30 cellular contexts compared by ENCODE assay signal in genomic region chr1:47970882-47971281, GRCh38.
"Had no signal": no experiment of that assay in that cellular context is flagged by ENCODE, and none has a peak within 500 bp of the region (broad histone marks: within the 10 kb centered on the region; RNA-seq: fewer than 3 reads in every experiment).

No MANE protein-coding gene starts in this region.

- H3K9me3 Mint-ChIP-seq: activated CD4-positive, alpha-beta T cell treated with anti-CD3 and anti-CD28 coated beads, Interleukin-2, amount 10 ng/mL, durations not matched to agents 7 days and 5 days; activated naive CD4-positive, alpha-beta T cell treated with anti-CD3 and anti-CD28 coated beads for 36 hours; activated naive CD4-positive, alpha-beta T cell treated with anti-CD3 and anti-CD28 coated beads, Interleukin-2, amount 50 U/mL, for 72 hours; activated T-cell treated with anti-CD3 and anti-CD28 coated beads, Interleukin-2, amount 50 U/mL, for 24 hours; activated T-helper 2 cell treated with anti-CD3 and anti-CD28 coated beads, Interferon-gamma antibody, Interleukin-2, Interleukin-4, amounts not matched to agents 10 μg/mL and 5 μg/mL and 100 μg/mL, durations not matched to agents 14 hours and 24 hours and 36 hours; T-helper 2 cell treated with Interferon-gamma antibody and Interleukin-4, amounts not matched to agents 5 μg/mL and 100 μg/mL, for 36 hours; WTC11 had no signal

- H3K27ac Mint-ChIP-seq: activated CD4-positive, alpha-beta T cell treated with anti-CD3 and anti-CD28 coated beads for 36 hours; activated CD4-positive, alpha-beta T cell treated with anti-CD3 and anti-CD28 coated beads, Interleukin-2, amount 10 ng/mL, durations not matched to agents 7 days and 5 days; activated CD8-positive, alpha-beta T cell treated with anti-CD3 and anti-CD28 coated beads, Interleukin-2, amount 10 ng/mL, durations not matched to agents 7 days and 5 days; activated naive CD4-positive, alpha-beta T cell treated with anti-CD3 and anti-CD28 coated beads for 36 hours; activated naive CD4-positive, alpha-beta T cell treated with anti-CD3 and anti-CD28 coated beads, Interleukin-2, amount 50 U/mL, for 72 hours; activated T-cell treated with anti-CD3 and anti-CD28 coated beads, Interleukin-2, amount 50 U/mL, for 24 hours; activated T-helper 2 cell treated with anti-CD3 and anti-CD28 coated beads, Interferon-gamma antibody, Interleukin-2, Interleukin-4, amounts not matched to agents 10 μg/mL and 5 μg/mL and 100 μg/mL, durations not matched to agents 14 hours and 24 hours and 36 hours; T-helper 2 cell treated with Interferon-gamma antibody and Interleukin-4, amounts not matched to agents 5 μg/mL and 100 μg/mL, for 36 hours; WTC11 had no signal

- H3K36me3 Mint-ChIP-seq: activated naive CD4-positive, alpha-beta T cell treated with anti-CD3 and anti-CD28 coated beads, Interleukin-2, amount 50 U/mL, for 72 hours; WTC11 had no signal

- H3K4me1 Mint-ChIP-seq: activated CD4-positive, alpha-beta T cell treated with anti-CD3 and anti-CD28 coated beads for 36 hours; activated CD4-positive, alpha-beta T cell treated with anti-CD3 and anti-CD28 coated beads, Interleukin-2, amount 10 ng/mL, durations not matched to agents 7 days and 5 days had no signal

- ATAC-seq: activated CD4-positive, alpha-beta T cell treated with anti-CD3 and anti-CD28 coated beads for 36 hours; activated CD4-positive, CD25-positive, alpha-beta regulatory T cell treated with anti-CD3 and anti-CD28 coated beads, Interleukin-2, amount 50 U/mL, for 24 hours; activated CD8-positive, alpha-beta T cell treated with anti-CD3 and anti-CD28 coated beads, Interleukin-2, amount 10 ng/mL, durations not matched to agents 7 days and 5 days; activated naive CD4-positive, alpha-beta T cell treated with anti-CD3 and anti-CD28 coated beads, Interleukin-2, amount 50 U/mL, for 72 hours; body of pancreas; WTC11 had no signal

- H3K4me3 Mint-ChIP-seq: activated CD4-positive, alpha-beta T cell treated with anti-CD3 and anti-CD28 coated beads for 36 hours; activated CD4-positive, alpha-beta T cell treated with anti-CD3 and anti-CD28 coated beads, Interleukin-2, amount 10 ng/mL, durations not matched to agents 7 days and 5 days; activated CD8-positive, alpha-beta T cell treated with anti-CD3 and anti-CD28 coated beads, Interleukin-2, amount 10 ng/mL, durations not matched to agents 7 days and 5 days; activated naive CD4-positive, alpha-beta T cell treated with anti-CD3 and anti-CD28 coated beads for 36 hours; activated T-cell treated with anti-CD3 and anti-CD28 coated beads, Interleukin-2, amount 50 U/mL, for 24 hours; T-helper 2 cell treated with Interferon-gamma antibody and Interleukin-4, amounts not matched to agents 5 μg/mL and 100 μg/mL, for 36 hours; WTC11 had no signal

- H3K4me3 ChIP-seq: adrenal gland, body of pancreas, Peyer's patch, SJSA1 had no signal

- DNase-seq: activated CD4-positive, alpha-beta T cell treated with anti-CD3 and anti-CD28 coated beads for 36 hours; activated CD4-positive, alpha-beta T cell treated with anti-CD3 and anti-CD28 coated beads, Interleukin-2, amount 10 ng/mL, durations not matched to agents 7 days and 5 days; activated CD4-positive, alpha-beta T cell treated with anti-CD3 and anti-CD28 coated beads, Interleukin-2, amount 50 U/mL, for 48 hours; activated CD8-positive, alpha-beta T cell treated with anti-CD3 and anti-CD28 coated beads, Interleukin-2, amount 10 ng/mL, durations not matched to agents 7 days and 5 days; activated gamma-delta T cell treated with Interleukin-2 at 50 U/mL for 16 hours; activated naive CD4-positive, alpha-beta T cell treated with anti-CD3 and anti-CD28 coated beads for 36 hours; activated T-cell treated with anti-CD3 and anti-CD28 coated beads, Interleukin-2, amount 50 U/mL, for 24 hours; body of pancreas; central memory CD4-positive, alpha-beta T cell; Kasumi-1; KG1; MM.1S; MV-4-11; NCI-H1092; NCI-H146; NCI-H187; NCI-H2029 treated with DMSO at 0.1 percent for 48 hours; NCI-H2107; NCI-H524; NCI-H69; NCI-H82; Peyer's patch; SHP77 treated with DMSO at 0.1 percent for 48 hours had no signal
